In the genomic region with DNA sequence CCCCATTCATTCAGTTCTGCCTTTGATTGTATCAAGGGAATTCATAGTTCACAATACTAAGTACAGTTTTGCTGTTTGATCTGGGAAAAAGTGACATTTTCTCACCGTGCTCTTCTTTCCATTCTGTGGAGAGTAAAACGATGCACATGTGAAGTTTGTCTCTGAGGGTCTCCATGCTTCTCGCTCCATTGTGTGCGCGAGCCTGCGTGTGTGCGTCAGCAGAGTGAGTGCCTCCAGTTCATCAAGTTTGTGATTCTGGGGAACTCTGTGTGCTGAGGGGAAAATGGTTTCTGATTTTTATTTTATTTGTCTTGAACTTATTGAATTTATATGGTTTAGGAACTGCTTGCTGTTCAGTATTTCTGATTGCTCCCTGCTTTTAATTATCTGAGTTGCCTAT, we compare ENCODE assay signal across 10 cellular contexts. TPM values are rescaled to one million over a fixed set of nuclear protein-coding genes. Genes with fewer than 3 reads are reported as not detected.
DNase-seq lines count a peak whose midpoint lies in the region; ATAC-seq and TF ChIP-seq lines count a peak whose summit lies in the region.
"Had no signal": no experiment of that assay in that cellular context is flagged by ENCODE, and none has a peak within 500 bp of the region (broad histone marks: within the 10 kb centered on the region; RNA-seq: fewer than 3 reads in every experiment).

No MANE protein-coding gene starts in this region.

- DNase-seq in GM06990 (ENCODE audit: extremely low read depth, insufficient read length): no peak
- no peak for DNase-seq in activated naive CD8-positive, alpha-beta T cell treated with anti-CD3 and anti-CD28 coated beads, Interleukin-2, amount 10 ng/mL, durations not matched to agents 7 days and 5 days
- peak; percentile 22 for DNase-seq in nephron progenitor cell
- no peak for DNase-seq in NCI-H2227 treated with DMSO at 0.1 percent for 48 hours (lab: John Stamatoyannopoulos, UW)
- no peak for DNase-seq in Right ventricle myocardium inferior (ENCODE audit: missing footprints)
- DNase-seq in lower leg skin (ENCODE audit: low spot score in 2 of 2): no peak
- DNase-seq: small intestine had no signal

- H3K36me3 Mint-ChIP-seq in IgD-negative memory B cell (no peaks in the 10 kb centered on the region), nephron progenitor cell (ENCODE audit: low read depth) (peaks cover 27% of the 10 kb centered on the region)
- peaks cover 17% of the 10 kb centered on the region for H3K36me3 Mint-ChIP-seq in activated naive CD8-positive, alpha-beta T cell treated with anti-CD3 and anti-CD28 coated beads, Interleukin-2, amount 10 ng/mL, durations not matched to agents 7 days and 5 days

- no peak for TF ChIP-seq POLR2A in lower leg skin (IDR thresholded peaks at IDR 0.05)

- H3K4me3 ChIP-seq in GM06990 (replicated peaks; ENCODE audit: low read depth, low read length): peak overlapping the region; percentile 85
- no peak overlapping the region for H3K4me3 ChIP-seq in lower leg skin (ENCODE audit: low read depth, poor library complexity, severe bottlenecking)
- H3K4me3 ChIP-seq: thoracic aorta had no signal

- no peak for ATAC-seq in activated naive CD8-positive, alpha-beta T cell treated with anti-CD3 and anti-CD28 coated beads, Interleukin-2, amount 10 ng/mL, durations not matched to agents 7 days and 5 days (ENCODE audit: low read depth)
- ATAC-seq in Right ventricle myocardium inferior (no peak), GM19351 (IDR thresholded peaks at IDR 0.05; ENCODE audit: unreplicated experiment) (no peak)

- TF ChIP-seq CTCF in GM06990 (IDR thresholded peaks at IDR 0.05; ENCODE audit: insufficient read depth, low read length, poor library complexity, severe bottlenecking) (no peak), nephron progenitor cell (IDR thresholded peaks at IDR 0.05) (no peak), lower leg skin (IDR thresholded peaks at IDR 0.05) (no peak)

- peaks cover 2% of the 10 kb centered on the region for H3K27me3 Mint-ChIP-seq in IgD-negative memory B cell
- no peaks in the 10 kb centered on the region for H3K27me3 Mint-ChIP-seq in activated naive CD8-positive, alpha-beta T cell treated with anti-CD3 and anti-CD28 coated beads, Interleukin-2, amount 10 ng/mL, durations not matched to agents 7 days and 5 days
- peaks cover 3% of the 10 kb centered on the region for H3K27me3 Mint-ChIP-seq in nephron progenitor cell (ENCODE audit: low read depth, poor library complexity)

- POLR2A ChIA-PET in activated naive CD8-positive, alpha-beta T cell treated with anti-CD3 and anti-CD28 coated beads, Interleukin-2, amount 10 ng/mL, durations not matched to agents 7 days and 5 days (lab: Charles Lee): interaction anchor here (0.7 to 2.9 kb wide), 5 partner anchors 11 to 1685 kb away, joined by 3 to 22 read pairs (median 3); no protein-coding TSS in a partner anchor

- no peaks in the 10 kb centered on the region for H3K27me3 ChIP-seq in GM06990 (replicated peaks; ENCODE audit: control insufficient read depth, insufficient read depth, low read length)

- WGBS in lower leg skin, 2 donors: 57 to 91% methylated on average over 7 of the region's 7 CpGs

- H3K4me1 Mint-ChIP-seq in IgD-negative memory B cell: peaks cover 5 to 26% (median 16%) of the 10 kb centered on the region in 3 donors
- peaks cover 32% of the 10 kb centered on the region for H3K4me1 Mint-ChIP-seq in activated naive CD8-positive, alpha-beta T cell treated with anti-CD3 and anti-CD28 coated beads, Interleukin-2, amount 10 ng/mL, durations not matched to agents 7 days and 5 days
- peaks cover 69% of the 10 kb centered on the region for H3K4me1 Mint-ChIP-seq in nephron progenitor cell

- no peaks in the 10 kb centered on the region for H3K9me3 Mint-ChIP-seq in IgD-negative memory B cell
- H3K9me3 Mint-ChIP-seq in activated naive CD8-positive, alpha-beta T cell treated with anti-CD3 and anti-CD28 coated beads, Interleukin-2, amount 10 ng/mL, durations not matched to agents 7 days and 5 days: no peaks in the 10 kb centered on the region
- H3K9me3 Mint-ChIP-seq in nephron progenitor cell: no peaks in the 10 kb centered on the region

- H3K36me3 ChIP-seq in GM06990 (ENCODE audit: control insufficient read depth, insufficient read depth, low read length): no peaks in the 10 kb centered on the region
- H3K36me3 ChIP-seq: thoracic aorta had no signal

- H3K27ac Mint-ChIP-seq in IgD-negative memory B cell (no peak overlapping the region), nephron progenitor cell (peak overlapping the region; percentile 93)
- H3K27ac Mint-ChIP-seq in activated naive CD8-positive, alpha-beta T cell treated with anti-CD3 and anti-CD28 coated beads, Interleukin-2, amount 10 ng/mL, durations not matched to agents 7 days and 5 days: peak overlapping the region; percentile 89

- intact Hi-C loops in Right ventricle myocardium inferior (cut with DNase I): no loop called here
- intact Hi-C loops in lower leg skin (cut with DNase I; ENCODE audit: low total_unique reads): no loop called here

- H3K4me3 Mint-ChIP-seq in IgD-negative memory B cell (peak overlapping the region; percentile 10 to 84 (median 46)), nephron progenitor cell (peak overlapping the region; percentile 97)
- H3K4me3 Mint-ChIP-seq in activated naive CD8-positive, alpha-beta T cell treated with anti-CD3 and anti-CD28 coated beads, Interleukin-2, amount 10 ng/mL, durations not matched to agents 7 days and 5 days: peak overlapping the region; percentile 95

RNA-seq across cellular contexts. Expression of gene STK26, which starts 2.0 kb away (rescaled TPM):
- polyA plus RNA-seq in IgD-negative memory B cell: 36.2 TPM
- total RNA-seq in activated naive CD8-positive, alpha-beta T cell treated with anti-CD3 and anti-CD28 coated beads, Interleukin-2, amount 10 ng/mL, durations not matched to agents 7 days and 5 days: 10 to 100 TPM; 52.7 to 54.0 TPM
- total RNA-seq in Right ventricle myocardium inferior: 1.1 TPM
- total RNA-seq in lower leg skin: 10 to 100 TPM in 3 of 4 donors, 1 to 10 TPM in 1; 7.0 to 17.2 (median 15.0) TPM

Comparison
In these comparisons a context has a peak if more than half of its experiments do, and no peak if none do; other contexts are left out.
1. H3K27ac Mint-ChIP-seq: peak in activated naive CD8-positive, alpha-beta T cell treated with anti-CD3 and anti-CD28 coated beads, Interleukin-2, amount 10 ng/mL, durations not matched to agents 7 days and 5 days (single experiment) and nephron progenitor cell (single experiment); none in IgD-negative memory B cell (0 of 3).
2. H3K4me3 Mint-ChIP-seq: peak in every context shown above with its lines; median percentile 97 in nephron progenitor cell; 95 in activated naive CD8-positive, alpha-beta T cell treated with anti-CD3 and anti-CD28 coated beads, Interleukin-2, amount 10 ng/mL, durations not matched to agents 7 days and 5 days; 46 in IgD-negative memory B cell.